19 cellular contexts compared by ENCODE assay signal in the genomic region with DNA sequence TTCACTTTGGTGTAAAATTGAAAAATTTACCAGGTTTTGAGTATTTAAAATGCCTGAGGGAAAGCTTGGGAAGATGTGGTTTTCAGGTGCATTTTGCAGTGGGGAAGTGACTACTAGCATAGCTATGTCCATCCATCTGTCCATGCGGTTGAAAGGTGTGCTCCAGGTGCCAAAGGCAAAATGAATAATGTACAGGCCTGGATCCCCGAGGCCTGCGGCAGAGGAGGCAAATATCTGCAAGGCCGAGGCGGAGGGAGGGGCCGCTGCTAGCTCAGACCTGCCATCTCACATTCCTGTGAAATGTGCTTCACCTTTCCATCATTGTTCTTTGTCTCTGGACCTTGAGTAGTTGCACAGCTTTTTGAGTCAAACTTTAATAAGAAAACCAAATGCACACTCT.
A peak's percentile ranks its signal among the peaks of the same experiment; 100 is the strongest.
DNase-seq lines count a peak whose midpoint lies in the region; ATAC-seq and TF ChIP-seq lines count a peak whose summit lies in the region.
"Had no signal": no experiment of that assay in that cellular context is flagged by ENCODE, and none has a peak within 500 bp of the region (broad histone marks: within the 10 kb centered on the region; RNA-seq: fewer than 3 reads in every experiment).

No MANE protein-coding gene starts in this region.

- H3K27ac ChIP-seq in RWPE2 (ENCODE audit: poor library complexity, severe bottlenecking) (peak overlapping the region; percentile 99), neural progenitor cell (no peak overlapping the region), vagina (no peak overlapping the region)
- H3K27ac ChIP-seq: C4-2B, GM23248, HL-60 had no signal

- H3K9me3 Mint-ChIP-seq in neural progenitor cell, result no peaks in the 10 kb centered on the region

- peaks cover 3% of the 10 kb centered on the region for H3K27me3 Mint-ChIP-seq in neural progenitor cell (ENCODE audit: insufficient read depth, low read depth)

- no peak for TF ChIP-seq POLR2A in vagina (IDR thresholded peaks at IDR 0.05)

- H3K27me3 ChIP-seq in RWPE2 (ENCODE audit: insufficient read depth, poor library complexity, severe bottlenecking) (no peaks in the 10 kb centered on the region), neural progenitor cell (no peaks in the 10 kb centered on the region), vagina (no peaks in the 10 kb centered on the region)

- peaks cover 26% of the 10 kb centered on the region for H3K4me1 Mint-ChIP-seq in neural progenitor cell

- H3F3A ChIP-seq in neural progenitor cell (ENCODE audit: low read depth), result peaks cover 4% of the 10 kb centered on the region

- no peaks in the 10 kb centered on the region for H3K36me3 Mint-ChIP-seq in neural progenitor cell

- no peak overlapping the region for H3K4me3 ChIP-seq in RWPE2 (ENCODE audit: severe bottlenecking)
- no peak overlapping the region for H3K4me3 ChIP-seq in neural progenitor cell
- H3K4me3 ChIP-seq in vagina, result no peak overlapping the region
- H3K4me3 ChIP-seq: GM23248 had no signal

- intact Hi-C loops in vagina (cut with DNase I), result no loop called here

- H3K36me3 ChIP-seq in RWPE2 (ENCODE audit: low read depth) (no peaks in the 10 kb centered on the region), neural progenitor cell (no peaks in the 10 kb centered on the region), vagina (no peaks in the 10 kb centered on the region)

- peak overlapping the region; percentile 25 for H3K27ac Mint-ChIP-seq in neural progenitor cell

- H3K4me1 ChIP-seq in RWPE2 (ENCODE audit: insufficient read depth, poor library complexity, severe bottlenecking) (peaks cover 70% of the 10 kb centered on the region), neural progenitor cell (peaks cover 14% of the 10 kb centered on the region), vagina (no peaks in the 10 kb centered on the region)

- no peak overlapping the region for H3K9ac ChIP-seq in neural progenitor cell
- H3K9ac ChIP-seq: GM23248 had no signal

- H3K9me3 ChIP-seq in RWPE2 (ENCODE audit: severe bottlenecking) (no peaks in the 10 kb centered on the region), neural progenitor cell (ENCODE audit: low read depth) (no peaks in the 10 kb centered on the region), vagina (no peaks in the 10 kb centered on the region)

- TF ChIP-seq CTCF in RWPE2 (IDR thresholded peaks at IDR 0.05; ENCODE audit: poor library complexity, severe bottlenecking), result no peak
- no peak for TF ChIP-seq CTCF in neural progenitor cell (IDR thresholded peaks at IDR 0.05)
- TF ChIP-seq CTCF in vagina (IDR thresholded peaks at IDR 0.05), result no peak

- no peak overlapping the region for H2AFZ ChIP-seq in neural progenitor cell (replicated peaks)
- H2AFZ ChIP-seq: GM23248 had no signal

- no peaks in the 10 kb centered on the region for H3K79me2 ChIP-seq in neural progenitor cell (ENCODE audit: low read depth)

- H3K4me2 ChIP-seq in neural progenitor cell, result no peak overlapping the region

- H3K4me3 Mint-ChIP-seq in neural progenitor cell, result no peak overlapping the region

- DNase-seq in RWPE2 (ENCODE audit: low spot score) (peak; percentile 96), neural progenitor cell (ENCODE audit: low spot score) (no peak), vagina (ENCODE audit: extremely low spot score in 2 of 2) (no peak), GM19238 (ENCODE audit: insufficient read length, low spot score) (no peak)
- DNase-seq: ACHN, DMS79, GM23248, IMR-90, NCI-H1417 treated with DMSO at 0.1 percent for 48 hours, NCI-H1930, NCI-H345, NCI-H526 had no signal

- ATAC-seq in RWPE2 (ENCODE audit: low read depth) (peak; percentile 97), esophagus mucosa (peak; percentile 97), HG03354 (IDR thresholded peaks at IDR 0.05; ENCODE audit: poor library complexity, severe bottlenecking, unreplicated experiment) (no peak), HG03469 (IDR thresholded peaks at IDR 0.05; ENCODE audit: unreplicated experiment) (no peak)
- ATAC-seq: Panc1, Right ventricle myocardium inferior had no signal

- H4K20me1 ChIP-seq in neural progenitor cell (ENCODE audit: low read depth), result no peaks in the 10 kb centered on the region

Comparison
In these comparisons a context has a peak if more than half of its experiments do, and no peak if none do; other contexts are left out.
1. ATAC-seq: peak in RWPE2 (single experiment) and esophagus mucosa (single experiment); none in HG03354 (single experiment) and HG03469 (single experiment).